ENCODE assay signal across 1 cellular context in the genomic region with DNA sequence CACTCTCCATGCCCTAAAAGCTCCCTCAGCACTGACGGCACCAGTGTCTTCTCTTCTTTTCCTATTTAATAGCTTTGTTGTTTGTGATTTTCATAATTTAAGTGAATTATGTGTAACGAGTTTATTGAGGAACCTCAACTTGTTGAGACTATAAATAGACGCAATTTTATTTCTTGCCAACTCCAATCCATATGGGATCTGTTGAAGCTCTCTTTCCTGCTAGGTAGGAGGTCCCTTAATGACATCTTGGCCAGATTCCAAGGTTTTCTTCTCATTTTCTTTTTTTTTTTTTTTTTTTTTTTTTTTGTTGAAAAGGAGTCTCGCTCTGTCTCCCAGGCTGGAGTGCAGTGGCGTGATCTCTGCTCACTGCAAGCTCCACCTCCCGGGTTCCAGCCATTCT.
TF ChIP-seq lines count a peak whose summit lies in the region.

No MANE protein-coding gene starts in this region.

TF ChIP-seq in HEK293, 187 proteins besides CTCF, POLR2A, EP300 and RAD21 (continued from another document):
- 0 out of 2 replicates have a peak, but pooled peaks have one; percentile 16 for TF ChIP-seq PRDM6 (tag by site-specific recombination; IDR thresholded peaks at IDR 0.05)
- TF ChIP-seq GLIS1 (tag by site-specific recombination; IDR thresholded peaks at IDR 0.05) = peak; percentile 73
- TF ChIP-seq ZNF354C (tag by site-specific recombination; IDR thresholded peaks at IDR 0.05; ENCODE audit: borderline replicate concordance, low read depth) = no peak
- no peak for TF ChIP-seq BCL11B (tag by site-specific recombination; IDR thresholded peaks at IDR 0.05; ENCODE audit: low read depth)
- TF ChIP-seq ZNF202 (tag by site-specific recombination; IDR thresholded peaks at IDR 0.05; ENCODE audit: borderline replicate concordance) = no peak
- TF ChIP-seq ZNF473 (tag by site-specific recombination; IDR thresholded peaks at IDR 0.05) = no peak
- no peak for TF ChIP-seq ZXDB (tag by site-specific recombination; IDR thresholded peaks at IDR 0.05)
TF ChIP-seq in HEK293: peak in this region for 3.
